Comparison of ENCODE assay signal across 26 cellular contexts in genomic region chr13:32914686-32915085, GRCh38.
"Had no signal": no experiment of that assay in that cellular context is flagged by ENCODE, and none has a peak within 500 bp of the region (broad histone marks: within the 10 kb centered on the region; RNA-seq: fewer than 3 reads in every experiment).

No MANE protein-coding gene starts in this region.

- FAIRE-seq: colon, endometrium, frontal cortex had no signal

- H3K27ac ChIP-seq: coronary artery, dorsolateral prefrontal cortex, esophagus squamous epithelium, gastroesophageal sphincter, heart left ventricle, hepatocyte, left lung, lower lobe of right lung had no signal

- H3K4me2 ChIP-seq: hepatocyte had no signal

- H3K36me3 ChIP-seq: esophagus squamous epithelium, gastroesophageal sphincter, heart left ventricle, left lung, lower lobe of right lung had no signal

- H3K9me3 ChIP-seq: esophagus squamous epithelium, lower lobe of right lung had no signal

- H3K79me2 ChIP-seq: hepatocyte had no signal

- H3K27me3 ChIP-seq: dorsolateral prefrontal cortex, esophagus squamous epithelium, gastroesophageal sphincter, heart left ventricle, hepatocyte, left lung had no signal

- H3K4me3 ChIP-seq: coronary artery, dorsolateral prefrontal cortex, esophagus squamous epithelium, gastroesophageal sphincter, heart left ventricle, hepatocyte, left lung, lower lobe of right lung had no signal

- DNase-seq: dermis blood vessel endothelial cell; dorsolateral prefrontal cortex; effector CD4-positive, alpha-beta T cell; effector memory CD8-positive, alpha-beta T cell; endodermal cell; erythroblast; esophagus squamous epithelium; foreskin fibroblast; heart left ventricle; hypothalamus; immature natural killer cell; islet precursor cell; left cardiac atrium; left lung; left ventricle myocardium superior; lower lobe of right lung; mesendoderm; midbrain; naive thymus-derived CD4-positive, alpha-beta T cell; natural killer cell had no signal

- H3K4me1 ChIP-seq: esophagus squamous epithelium, gastroesophageal sphincter, heart left ventricle, left lung, lower lobe of right lung had no signal

- H2AFZ ChIP-seq: hepatocyte had no signal
